20 cellular contexts compared by ENCODE assay signal in genomic region chr2:75284345-75284744, GRCh38.
DNase-seq lines count a peak whose midpoint lies in the region; ATAC-seq and TF ChIP-seq lines count a peak whose summit lies in the region.
"Had no signal": no experiment of that assay in that cellular context is flagged by ENCODE, and none has a peak within 500 bp of the region (broad histone marks: within the 10 kb centered on the region; RNA-seq: fewer than 3 reads in every experiment).

No MANE protein-coding gene starts in this region.

- TF ChIP-seq CTCF in GM13976 (IDR thresholded peaks at IDR 0.05; ENCODE audit: borderline replicate concordance, control extremely low read depth, extremely low read depth, insufficient read depth, missing control alignments) = no peak

- no peaks in the 10 kb centered on the region for H3K4me1 Mint-ChIP-seq in activated T-cell treated with anti-CD3 and anti-CD28 coated beads, Interleukin-2, amount 50 U/mL, for 72 hours (ENCODE audit: low read depth)
- no peaks in the 10 kb centered on the region for H3K4me1 Mint-ChIP-seq in activated T-helper 1 cell treated with anti-CD3 and anti-CD28 coated beads, Interleukin-12 subunit alpha, Interleukin-12 subunit beta, Interleukin-2, Interleukin-4 antibody, amounts not matched to agents 30 ng/mL and 10 ng/mL and 1 ng/mL, durations not matched to agents 14 hours and 24 hours and 36 hours (ENCODE audit: low read depth)

- peaks cover 0 to 5% of the 10 kb centered on the region in 2 donors for H3K36me3 Mint-ChIP-seq in activated T-cell treated with anti-CD3 and anti-CD28 coated beads, Interleukin-2, amount 50 U/mL, for 72 hours (ENCODE audit: insufficient read depth in 2 of 2)
- no peaks in the 10 kb centered on the region for H3K36me3 Mint-ChIP-seq in activated T-helper 1 cell treated with anti-CD3 and anti-CD28 coated beads, Interleukin-12 subunit alpha, Interleukin-12 subunit beta, Interleukin-2, Interleukin-4 antibody, amounts not matched to agents 30 ng/mL and 10 ng/mL and 1 ng/mL, durations not matched to agents 14 hours and 24 hours and 36 hours (ENCODE audit: low read depth)

- DNase-seq in CD1c-positive myeloid dendritic cell (ENCODE audit: extremely low spot score) (peak; percentile 11), GM13976 (ENCODE audit: low spot score) (peak; percentile 36), cerebellar nuclear complex (lab: John Stamatoyannopoulos, UW) (no peak)
- DNase-seq in activated T-cell treated with anti-CD3 and anti-CD28 coated beads, Interleukin-2, amount 50 U/mL, for 72 hours = no peak
- DNase-seq in activated T-helper 1 cell treated with anti-CD3 and anti-CD28 coated beads, Interleukin-12 subunit alpha, Interleukin-12 subunit beta, Interleukin-2, Interleukin-4 antibody, amounts not matched to agents 30 ng/mL and 10 ng/mL and 1 ng/mL, durations not matched to agents 14 hours and 24 hours and 36 hours (ENCODE audit: low spot score) = no peak
- DNase-seq: GF-D8; H9; Kasumi-1; MM.1S; NCI-H1092 treated with DMSO at 0.1 percent for 48 hours; NCI-H1694 treated with DMSO at 0.1 percent for 48 hours; NCI-H446; NCI-H69; NK-92 treated with Interleukin-12 subunit alpha and Interleukin-12 subunit beta, amount 100 ng/mL, for 24 hours; OCI-M1 had no signal

- H3K4me3 Mint-ChIP-seq in activated T-cell treated with anti-CD3 and anti-CD28 coated beads, Interleukin-2, amount 50 U/mL, for 72 hours = no peak overlapping the region
- H3K4me3 Mint-ChIP-seq in activated T-helper 1 cell treated with anti-CD3 and anti-CD28 coated beads, Interleukin-12 subunit alpha, Interleukin-12 subunit beta, Interleukin-2, Interleukin-4 antibody, amounts not matched to agents 30 ng/mL and 10 ng/mL and 1 ng/mL, durations not matched to agents 14 hours and 24 hours and 36 hours = no peak overlapping the region
- H3K4me3 Mint-ChIP-seq: H9; IgD-negative memory B cell; T-helper 1 cell treated with Interleukin-12 subunit alpha and Interleukin-12 subunit beta and Interleukin-4 antibody, amounts not matched to agents 30 μg/mL and 1 μg/mL, for 36 hours had no signal

- H3K27ac Mint-ChIP-seq in activated T-cell treated with anti-CD3 and anti-CD28 coated beads, Interleukin-2, amount 50 U/mL, for 72 hours = no peak overlapping the region
- no peak overlapping the region for H3K27ac Mint-ChIP-seq in activated T-helper 1 cell treated with anti-CD3 and anti-CD28 coated beads, Interleukin-12 subunit alpha, Interleukin-12 subunit beta, Interleukin-2, Interleukin-4 antibody, amounts not matched to agents 30 ng/mL and 10 ng/mL and 1 ng/mL, durations not matched to agents 14 hours and 24 hours and 36 hours
- H3K27ac Mint-ChIP-seq: H9; IgD-negative memory B cell; T-helper 1 cell treated with Interleukin-12 subunit alpha and Interleukin-12 subunit beta and Interleukin-4 antibody, amounts not matched to agents 30 μg/mL and 1 μg/mL, for 36 hours had no signal

- ATAC-seq in HG02759 (IDR thresholded peaks at IDR 0.05; ENCODE audit: unreplicated experiment) (peak; percentile 76), HG03442 (IDR thresholded peaks at IDR 0.05; ENCODE audit: unreplicated experiment) (peak; percentile 64), GM18873 (IDR thresholded peaks at IDR 0.05; ENCODE audit: low FRiP score, unreplicated experiment) (no peak)
- no peak for ATAC-seq in activated T-cell treated with anti-CD3 and anti-CD28 coated beads, Interleukin-2, amount 50 U/mL, for 72 hours (replicated peaks in 1 of 2)

- no peaks in the 10 kb centered on the region for H3K27me3 Mint-ChIP-seq in activated T-cell treated with anti-CD3 and anti-CD28 coated beads, Interleukin-2, amount 50 U/mL, for 72 hours (ENCODE audit: low read depth)
- H3K27me3 Mint-ChIP-seq in activated T-helper 1 cell treated with anti-CD3 and anti-CD28 coated beads, Interleukin-12 subunit alpha, Interleukin-12 subunit beta, Interleukin-2, Interleukin-4 antibody, amounts not matched to agents 30 ng/mL and 10 ng/mL and 1 ng/mL, durations not matched to agents 14 hours and 24 hours and 36 hours (ENCODE audit: insufficient read depth) = no peaks in the 10 kb centered on the region

- in situ Hi-C loops in GM13976 (cut with MboI; ENCODE audit: low sequenced_read_pairs, unreplicated experiment) = no loop called here

- H3K9me3 Mint-ChIP-seq in activated T-cell treated with anti-CD3 and anti-CD28 coated beads, Interleukin-2, amount 50 U/mL, for 72 hours = peaks cover 0 to 5% of the 10 kb centered on the region in 2 donors
- H3K9me3 Mint-ChIP-seq in activated T-helper 1 cell treated with anti-CD3 and anti-CD28 coated beads, Interleukin-12 subunit alpha, Interleukin-12 subunit beta, Interleukin-2, Interleukin-4 antibody, amounts not matched to agents 30 ng/mL and 10 ng/mL and 1 ng/mL, durations not matched to agents 14 hours and 24 hours and 36 hours = no peaks in the 10 kb centered on the region
- H3K9me3 Mint-ChIP-seq: H9; IgD-negative memory B cell; T-helper 1 cell treated with Interleukin-12 subunit alpha and Interleukin-12 subunit beta and Interleukin-4 antibody, amounts not matched to agents 30 μg/mL and 1 μg/mL, for 36 hours had no signal

- intact Hi-C loops in activated T-helper 1 cell treated with anti-CD3 and anti-CD28 coated beads, Interleukin-12 subunit alpha, Interleukin-12 subunit beta, Interleukin-2, Interleukin-4 antibody, amounts not matched to agents 30 ng/mL and 10 ng/mL and 1 ng/mL, durations not matched to agents 14 hours and 24 hours and 36 hours (cut with micrococcal nuclease) = no loop called here

Comparison
In these comparisons a context has a peak if more than half of its experiments do, and no peak if none do; other contexts are left out.
1. DNase-seq: peak in CD1c-positive myeloid dendritic cell (single experiment) and GM13976 (single experiment); none in cerebellar nuclear complex (0 of 2), activated T-cell treated with anti-CD3 and anti-CD28 coated beads, Interleukin-2, amount 50 U/mL, for 72 hours (0 of 2) and activated T-helper 1 cell treated with anti-CD3 and anti-CD28 coated beads, Interleukin-12 subunit alpha, Interleukin-12 subunit beta, Interleukin-2, Interleukin-4 antibody, amounts not matched to agents 30 ng/mL and 10 ng/mL and 1 ng/mL, durations not matched to agents 14 hours and 24 hours and 36 hours (single experiment).
2. ATAC-seq: peak in HG02759 (single experiment) and HG03442 (single experiment); none in activated T-cell treated with anti-CD3 and anti-CD28 coated beads, Interleukin-2, amount 50 U/mL, for 72 hours (0 of 2) and GM18873 (single experiment).